In genomic region chr16:69867796-69868565, GRCh38 we compare ENCODE assay signal across 25 cellular contexts.
DNase-seq lines count a peak whose midpoint lies in the region; ATAC-seq and TF ChIP-seq lines count a peak whose summit lies in the region.
"Had no signal": no experiment of that assay in that cellular context is flagged by ENCODE, and none has a peak within 500 bp of the region (broad histone marks: within the 10 kb centered on the region; RNA-seq: fewer than 3 reads in every experiment).

No MANE protein-coding gene starts in this region.

- H3K27ac ChIP-seq in neuronal stem cell (replicated peaks; ENCODE audit: low read length) (no peak overlapping the region), ovary (no peak overlapping the region)
- H3K27ac ChIP-seq: neural progenitor cell, sigmoid colon, SK-N-MC, testis, VCaP had no signal

- no peak for ATAC-seq in HG03378 (IDR thresholded peaks at IDR 0.05; ENCODE audit: unreplicated experiment)

- H3K4me1 ChIP-seq in neuronal stem cell (ENCODE audit: control insufficient read depth in 2 of 2, insufficient read depth in 1 of 2, low read depth in 1 of 2, low read length in 2 of 2) (no peaks in the 10 kb centered on the region), ovary (ENCODE audit: insufficient read depth) (no peaks in the 10 kb centered on the region)
- H3K4me1 ChIP-seq: testis had no signal

- peaks cover 3 to 6% of the 10 kb centered on the region in 2 donors for H3K9me3 ChIP-seq in neuronal stem cell (replicated peaks in 1 of 2; ENCODE audit: control insufficient read depth in 2 of 2, insufficient read depth in 1 of 2, low read depth in 1 of 2, low read length in 2 of 2)
- no peaks in the 10 kb centered on the region for H3K9me3 ChIP-seq in ovary
- H3K9me3 ChIP-seq: sigmoid colon, testis had no signal

- no peaks in the 10 kb centered on the region for H3K27me3 ChIP-seq in neuronal stem cell (ENCODE audit: control insufficient read depth in 3 of 3, insufficient read depth in 3 of 3, low read depth in 1 of 3, low read length in 3 of 3)
- H3K27me3 ChIP-seq in ovary: no peaks in the 10 kb centered on the region
- H3K27me3 ChIP-seq: neural progenitor cell, sigmoid colon, testis had no signal

- no peak overlapping the region for H3K4ac ChIP-seq in neuronal stem cell (ENCODE audit: low read length)

- WGBS in neuronal stem cell (ENCODE audit: extremely low coverage in 2 of 2, insufficient read length in 2 of 2, insufficient replicate concordance in 1 of 2), 2 donors: no CpG with 5 or more reads among the region's 8 CpGs
- 84 to 87% (median 86%) methylated on average over 8 of the region's 8 CpGs for WGBS in ovary, 3 donors

- H2BK5ac ChIP-seq in neuronal stem cell (ENCODE audit: low read length): peak overlapping the region; percentile 14

- no peak overlapping the region for H2BK120ac ChIP-seq in neuronal stem cell (ENCODE audit: low read depth, low read length)

- H3K4me3 ChIP-seq in fibroblast of villous mesenchyme (ENCODE audit: low read depth, low read length): no peak overlapping the region
- H3K4me3 ChIP-seq in neuronal stem cell (ENCODE audit: low read length in 2 of 2): no peak overlapping the region
- no peak overlapping the region for H3K4me3 ChIP-seq in ovary
- H3K4me3 ChIP-seq: neural progenitor cell, sigmoid colon, SK-N-MC, testis had no signal

- TF ChIP-seq CTCF in fibroblast of villous mesenchyme (IDR thresholded peaks at IDR 0.05; ENCODE audit: insufficient read depth, low read depth, low read length) (no peak), ovary (IDR thresholded peaks at IDR 0.05) (no peak)

- no peak overlapping the region for H2AFZ ChIP-seq in neuronal stem cell (ENCODE audit: low read length)
- H2AFZ ChIP-seq: neural progenitor cell had no signal

- no peak overlapping the region for H3K9ac ChIP-seq in neuronal stem cell (ENCODE audit: low read depth, low read length, poor library complexity)
- H3K9ac ChIP-seq: neural progenitor cell had no signal

- DNase-seq in GM04504 (ENCODE audit: low read depth): peak; percentile 15
- DNase-seq in M059J (ENCODE audit: low read depth): peak; percentile 21
- peak; percentile 38 for DNase-seq in fibroblast of villous mesenchyme (ENCODE audit: low read depth)
- DNase-seq in neuronal stem cell (ENCODE audit: low spot score): no peak
- no peak for DNase-seq in CD1c-positive myeloid dendritic cell (ENCODE audit: extremely low spot score)
- no peak for DNase-seq in ovary
- DNase-seq: activated CD4-positive, alpha-beta T cell treated with anti-CD3 and anti-CD28 coated beads for 48 hours; activated gamma-delta T cell; activated T-cell treated with anti-CD3 and anti-CD28 coated beads, Interleukin-2, amount 50 U/mL, for 1 hour; CD4-positive, CD25-positive, alpha-beta regulatory T cell; head of caudate nucleus; kidney glomerular epithelial cell; NCI-H1092 treated with DMSO at 0.1 percent for 48 hours; NCI-H187 treated with DMSO at 0.1 percent for 48 hours; NCI-H2171 treated with DMSO at 0.1 percent for 48 hours; NCI-H524 treated with DMSO at 0.1 percent for 48 hours; sigmoid colon; stimulated activated CD4-positive, alpha-beta T cell treated with anti-CD3 and anti-CD28 coated beads, Interleukin-4, amount 100 ng/mL, for 4 hours; stimulated activated naive CD4-positive, alpha-beta T cell treated with Interleukin-2 at 50 U/mL for 16 hours; T-helper 2 cell; testis had no signal

- H3K79me1 ChIP-seq in neuronal stem cell (ENCODE audit: low read depth, low read length): no peaks in the 10 kb centered on the region

- no peak overlapping the region for H3K18ac ChIP-seq in neuronal stem cell (ENCODE audit: low read length)

- TF ChIP-seq POLR2A in ovary (IDR thresholded peaks at IDR 0.05): no peak

- intact Hi-C loops in ovary (cut with DNase I): loop anchor here in 2 of 4 donors (10.0 kb wide), 2 partner anchors 53 to 57 kb away; no protein-coding TSS in a partner anchor

- H2BK12ac ChIP-seq in neuronal stem cell (ENCODE audit: low read length): no peak overlapping the region

- no peak overlapping the region for H3K23ac ChIP-seq in neuronal stem cell (ENCODE audit: low read depth, low read length, poor library complexity)

- peak overlapping the region; percentile 22 for H2BK15ac ChIP-seq in neuronal stem cell (ENCODE audit: low read length)

- H3K14ac ChIP-seq in neuronal stem cell (ENCODE audit: low read length): no peak overlapping the region

- no peak overlapping the region for H4K91ac ChIP-seq in neuronal stem cell (ENCODE audit: low read depth, low read length, poor library complexity)

- H3K4me2 ChIP-seq in neuronal stem cell (ENCODE audit: insufficient read depth, low read length, poor library complexity, severe bottlenecking): no peak overlapping the region
- H3K4me2 ChIP-seq: neural progenitor cell had no signal

- H2AK5ac ChIP-seq in neuronal stem cell (ENCODE audit: low read depth, low read length): no peak overlapping the region

- no peak for TF ChIP-seq EP300 in ovary (IDR thresholded peaks at IDR 0.05)

- peaks cover 2 to 11% of the 10 kb centered on the region in 2 donors for H3K36me3 ChIP-seq in neuronal stem cell (replicated peaks in 1 of 2; ENCODE audit: control insufficient read depth in 2 of 2, insufficient read depth in 2 of 2, low read length in 2 of 2)
- H3K36me3 ChIP-seq in ovary: no peaks in the 10 kb centered on the region
- H3K36me3 ChIP-seq: neural progenitor cell had no signal

- no peak overlapping the region for H4K8ac ChIP-seq in neuronal stem cell (ENCODE audit: low read depth, low read length)

Comparison
In these comparisons a context has a peak if more than half of its experiments do, and no peak if none do; other contexts are left out.
1. DNase-seq: peak in GM04504 (single experiment), M059J (single experiment) and fibroblast of villous mesenchyme (single experiment); none in neuronal stem cell (single experiment), CD1c-positive myeloid dendritic cell (single experiment) and ovary (0 of 5).